11 cellular contexts compared by ENCODE assay signal in genomic region chr1:25277295-25277694, GRCh38. TPM values are rescaled to one million over a fixed set of nuclear protein-coding genes. Genes with fewer than 3 reads are reported as not detected.
"Had no signal": no experiment of that assay in that cellular context is flagged by ENCODE, and none has a peak within 500 bp of the region (broad histone marks: within the 10 kb centered on the region; RNA-seq: fewer than 3 reads in every experiment).

No MANE protein-coding gene starts in this region.

RNA-seq across cellular contexts. Expression of gene RHD, which starts 5.0 kb away (rescaled TPM):
- total RNA-seq: subcutaneous adipose tissue, suprapubic skin, thoracic aorta, thyroid gland, tibial nerve, transverse colon, upper lobe of right lung, ureter, vagina had no signal
- polyA plus RNA-seq: stomach, urinary bladder had no signal
